In the genomic region with DNA sequence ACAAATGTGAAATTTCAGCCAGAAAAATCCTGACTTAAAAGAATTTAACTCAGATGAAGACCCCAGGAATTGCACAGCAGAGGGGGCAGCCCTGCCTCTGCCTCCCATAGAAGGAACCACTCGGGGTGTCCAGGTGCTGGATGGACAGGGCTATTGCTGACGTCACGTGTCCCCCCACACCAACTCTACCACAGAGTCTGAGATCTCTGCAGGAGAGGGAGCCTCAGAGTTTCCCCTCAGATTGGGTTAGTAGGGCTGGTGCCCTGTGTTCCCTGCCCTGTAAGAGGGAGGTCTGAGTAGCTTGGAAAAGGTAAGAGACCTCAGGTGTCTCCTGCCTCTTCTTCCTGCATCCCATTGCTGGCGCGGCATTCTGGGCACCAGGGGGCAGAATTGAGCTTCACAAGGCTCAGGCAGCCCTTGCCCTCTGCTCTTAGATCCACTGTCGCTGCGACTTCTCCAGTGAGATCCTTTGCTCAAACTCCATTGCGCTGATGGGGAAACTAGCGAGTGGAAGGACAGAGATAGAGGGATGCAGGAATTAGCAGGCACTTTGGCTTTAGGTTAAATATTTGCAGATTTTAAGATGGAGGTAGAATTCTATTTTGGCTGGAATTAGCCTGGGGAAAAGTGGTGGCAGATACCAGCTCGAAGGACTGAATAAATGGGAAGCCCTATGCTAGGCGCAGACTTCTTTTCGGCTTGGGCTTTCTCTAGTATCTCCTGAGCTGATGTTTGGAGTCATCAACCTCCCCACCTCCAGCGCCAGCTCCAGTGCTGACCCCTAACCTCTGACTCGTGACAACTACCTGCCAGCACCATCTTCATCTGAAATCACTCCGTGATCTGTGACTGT, we compare ENCODE assay signal across 8 cellular contexts. TPM values are rescaled to one million over a fixed set of nuclear protein-coding genes. Genes with fewer than 3 reads are reported as not detected.
DNase-seq lines count a peak whose midpoint lies in the region; ATAC-seq and TF ChIP-seq lines count a peak whose summit lies in the region.

No MANE protein-coding gene starts in this region.

- peak; percentile 98 for TF ChIP-seq CTCF in AG09309 (IDR thresholded peaks at IDR 0.05; ENCODE audit: control insufficient read depth, insufficient read depth, low read depth, low read length, missing control alignments)

- intact Hi-C loops in left colon (cut with DNase I, micrococcal nuclease): loop anchor here in 1 of 2 donors (10.0 kb wide), 1 partner anchor 78 kb away; no protein-coding TSS in a partner anchor

- DNase-seq in AG09309 (ENCODE audit: low read depth): no peak
- peak; percentile 67 for DNase-seq in H4 (ENCODE audit: low spot score)
- peak; percentile 47 for DNase-seq in NCI-H226
- DNase-seq in activated CD4-positive, alpha-beta T cell treated with anti-CD3 and anti-CD28 coated beads for 4 hours: peak; percentile 65 to 78
- DNase-seq in cerebellum (ENCODE audit: low spot score): peak; percentile 79
- DNase-seq in left colon: peak; percentile 63 to 92
- peak; percentile 82 for DNase-seq in stimulated activated CD4-positive, alpha-beta T cell treated with anti-CD3 and anti-CD28 coated beads, Interleukin-4, amount 100 ng/mL, for 1 hour

- peak; percentile 63 for ATAC-seq in left colon
- ATAC-seq in GM21367 (IDR thresholded peaks at IDR 0.05; ENCODE audit: unreplicated experiment): no peak

- no peak overlapping the region for H3K4me3 ChIP-seq in AG09309 (ENCODE audit: control insufficient read depth, low read depth, low read length)

RNA-seq across cellular contexts. Expression of a gene that starts 42.8 kb away (rescaled TPM):
- 0.37 TPM in 2 replicates for total RNA-seq in H4 (2014; rRNA removed; shearing (Covaris generic))
- total RNA-seq in cerebellum (0.82 TPM), left colon (not detected)

RNA-seq across cellular contexts. Expression of a gene that starts 52.8 kb away (rescaled TPM):
- 0.64 and 2.0 TPM in 2 replicates for total RNA-seq in H4 (2014; rRNA removed; shearing (Covaris generic))
- 19.0 TPM for total RNA-seq in cerebellum
- total RNA-seq in left colon: 10 to 100 TPM; 71.1 to 84.5 TPM
